In genomic region chr6:157222201-157222981, GRCh38 we compare ENCODE assay signal across 13 cellular contexts.
DNase-seq lines count a peak whose midpoint lies in the region; ATAC-seq and TF ChIP-seq lines count a peak whose summit lies in the region.
"Had no signal": no experiment of that assay in that cellular context is flagged by ENCODE, and none has a peak within 500 bp of the region (broad histone marks: within the 10 kb centered on the region; RNA-seq: fewer than 3 reads in every experiment).

No MANE protein-coding gene starts in this region.

- no peaks in the 10 kb centered on the region for H3K9me3 Mint-ChIP-seq in CD8-positive, alpha-beta memory T cell
- H3K9me3 Mint-ChIP-seq in memory B cell, result no peaks in the 10 kb centered on the region

- H3K9me2 ChIP-seq in OCI-LY7 (ENCODE audit: insufficient read depth, low read length), result no peaks in the 10 kb centered on the region
- no peaks in the 10 kb centered on the region for H3K9me2 ChIP-seq in PC-3 (replicated peaks; ENCODE audit: low read length)

- peaks cover 0 to 56% (median 11%) of the 10 kb centered on the region in 11 experiments; a peak in 14 of 22 replicates for H4K20me1 ChIP-seq in BLaER1 treated with 17β-estradiol and CSF1 and Interleukin-3, amounts not matched to agents 10 nM and 100 nM
- H4K20me1 ChIP-seq in OCI-LY7 (ENCODE audit: insufficient read depth, low read length) (no peaks in the 10 kb centered on the region), PC-3 (ENCODE audit: low read length) (no peaks in the 10 kb centered on the region)

- peak overlapping the region in 5 of 8 donors; percentile 30 to 93 (median 59) for H3K27ac Mint-ChIP-seq in CD8-positive, alpha-beta memory T cell
- H3K27ac Mint-ChIP-seq in memory B cell, result peak overlapping the region; percentile 9

- peak overlapping the region; percentile 84 to 97 (median 94) for H3K4me2 ChIP-seq in BLaER1 treated with 17β-estradiol and CSF1 and Interleukin-3, amounts not matched to agents 10 nM and 100 nM
- peak overlapping the region; percentile 51; the same call in 1 of the 2 replicates for H3K4me2 ChIP-seq in OCI-LY7 (ENCODE audit: low read length)
- H3K4me2 ChIP-seq in PC-3 (ENCODE audit: low read length), result no peak overlapping the region

- peak overlapping the region; percentile 59 to 92 (median 84) for H3K4me3 Mint-ChIP-seq in CD8-positive, alpha-beta memory T cell
- H3K4me3 Mint-ChIP-seq in memory B cell, result peak overlapping the region; percentile 87

- intact Hi-C loops in OCI-LY7 (cut with micrococcal nuclease; ENCODE audit: unreplicated experiment), result loop anchor here (2.0 to 10.0 kb wide), 2 partner anchors 52 to 342 kb away; no protein-coding TSS in a partner anchor
- intact Hi-C loops in PC-3 (cut with micrococcal nuclease), result no loop called here

- peaks cover 34 to 44% (median 44%) of the 10 kb centered on the region in 3 donors for H3K4me1 Mint-ChIP-seq in CD8-positive, alpha-beta memory T cell
- H3K4me1 Mint-ChIP-seq in memory B cell, result peaks cover 29% of the 10 kb centered on the region

- H3K27ac ChIP-seq in BLaER1 treated with 17β-estradiol and CSF1 and Interleukin-3, amounts not matched to agents 10 nM and 100 nM, result peak overlapping the region in 3 of 11 experiments; percentile 5 to 33 (median 8); a peak in 3 of 22 replicates
- no peak overlapping the region for H3K27ac ChIP-seq in CD8-positive, alpha-beta memory T cell (ENCODE audit: low read depth, low read length)
- H3K27ac ChIP-seq in OCI-LY7 (ENCODE audit: low read depth, low read length, poor library complexity, severe bottlenecking) (no peak overlapping the region), PC-3 (ENCODE audit: low read length) (no peak overlapping the region)

- no peaks in the 10 kb centered on the region for H3F3A ChIP-seq in PC-3 (ENCODE audit: low read length, unreplicated experiment)

- H3K4me1 ChIP-seq in BLaER1 treated with 17β-estradiol and CSF1 and Interleukin-3, amounts not matched to agents 10 nM and 100 nM, result peaks cover 33 to 63% (median 47%) of the 10 kb centered on the region in 10 experiments
- H3K4me1 ChIP-seq in CD8-positive, alpha-beta memory T cell (ENCODE audit: insufficient read depth, low read length), result peaks cover 39% of the 10 kb centered on the region
- peaks cover 25% of the 10 kb centered on the region for H3K4me1 ChIP-seq in OCI-LY7 (ENCODE audit: insufficient read depth, low read length, poor library complexity, severe bottlenecking)
- H3K4me1 ChIP-seq in PC-3 (ENCODE audit: insufficient read depth, low read length), result peaks cover 33% of the 10 kb centered on the region

- no peaks in the 10 kb centered on the region for H3K36me3 ChIP-seq in BLaER1 treated with 17β-estradiol and CSF1 and Interleukin-3, amounts not matched to agents 10 nM and 100 nM
- H3K36me3 ChIP-seq in CD8-positive, alpha-beta memory T cell (ENCODE audit: insufficient read depth, low read length), result no peaks in the 10 kb centered on the region
- H3K36me3 ChIP-seq in OCI-LY7 (ENCODE audit: insufficient read depth, low read length), result no peaks in the 10 kb centered on the region
- no peaks in the 10 kb centered on the region for H3K36me3 ChIP-seq in PC-3 (ENCODE audit: low read depth, low read length)

- POLR2A ChIA-PET in CD8-positive, alpha-beta memory T cell (lab: Charles Lee), result no interaction called here
- POLR2A ChIA-PET in OCI-LY7 (lab: Charles Lee), result interaction anchor here (0.7 to 1.6 kb wide), 4 partner anchors 9 to 684 kb away, joined by 3 to 7 read pairs (median 4); no protein-coding TSS in a partner anchor
- POLR2A ChIA-PET in PC-3 (lab: Charles Lee; ENCODE audit: unreplicated experiment), result no interaction called here

- peak overlapping the region in 7 of 10 experiments; percentile 4 to 56 (median 41); a peak in 6 of 20 replicates for H3K4me3 ChIP-seq in BLaER1 treated with 17β-estradiol and CSF1 and Interleukin-3, amounts not matched to agents 10 nM and 100 nM
- H3K4me3 ChIP-seq in CD8-positive, alpha-beta memory T cell (ENCODE audit: low read length), result no peak overlapping the region
- H3K4me3 ChIP-seq in OCI-LY7 (ENCODE audit: low read depth, low read length, poor library complexity, severe bottlenecking) (no peak overlapping the region), PC-3 (ENCODE audit: low read length) (no peak overlapping the region)

- H3K79me2 ChIP-seq in OCI-LY7 (ENCODE audit: insufficient read depth, low read depth, low read length) (no peaks in the 10 kb centered on the region), PC-3 (ENCODE audit: low read length) (no peaks in the 10 kb centered on the region)

- peak; percentile 17 for ATAC-seq in memory B cell (ENCODE audit: low read depth)
- no peak for ATAC-seq in GM19324 (IDR thresholded peaks at IDR 0.05; ENCODE audit: low FRiP score, unreplicated experiment)
- no peak for ATAC-seq in PC-3

- DNase-seq in CD8-positive, alpha-beta memory T cell, result no peak
- peak; percentile 23 for DNase-seq in OCI-LY7 (ENCODE audit: low spot score)
- DNase-seq in memory B cell (ENCODE audit: low spot score in 2 of 2), result no peak
- DNase-seq in superior temporal gyrus (ENCODE audit: extremely low spot score), result no peak
- no peak for DNase-seq in PC-3
- no peak for DNase-seq in HT-29 (ENCODE audit: low spot score)
- DNase-seq: activated CD4-positive, alpha-beta T cell treated with anti-CD3 and anti-CD28 coated beads for 1 hour; amygdala; effector CD8-positive, alpha-beta T cell; MM.1S; NCI-H69 had no signal

- peaks cover 19 to 73% (median 32%) of the 10 kb centered on the region in 11 experiments for H3K27me3 ChIP-seq in BLaER1 treated with 17β-estradiol and CSF1 and Interleukin-3, amounts not matched to agents 10 nM and 100 nM
- no peaks in the 10 kb centered on the region for H3K27me3 ChIP-seq in CD8-positive, alpha-beta memory T cell (ENCODE audit: insufficient read depth, low read length, poor library complexity, severe bottlenecking)
- no peaks in the 10 kb centered on the region for H3K27me3 ChIP-seq in PC-3 (ENCODE audit: low read length)

- no peak for TF ChIP-seq CTCF in OCI-LY7 (conservative IDR thresholded peaks at IDR 0.05; ENCODE audit: low read length)
- no peak for TF ChIP-seq CTCF in PC-3 (conservative IDR thresholded peaks at IDR 0.05; ENCODE audit: low read depth, low read length)

- H2AFZ ChIP-seq in OCI-LY7 (ENCODE audit: low read length), result peak overlapping the region; percentile 31; the same call in 1 of the 2 replicates
- no peak overlapping the region for H2AFZ ChIP-seq in PC-3 (ENCODE audit: low read length)

- no TSS peak for BruUV-seq in OCI-LY7 (replicated peaks; lab: Mats Ljungman, UMichigan)
- BruUV-seq in PC-3 (replicated peaks; lab: Mats Ljungman, UMichigan), result no TSS peak

- no peaks in the 10 kb centered on the region for H3K9me3 ChIP-seq in BLaER1 treated with 17β-estradiol and CSF1 and Interleukin-3, amounts not matched to agents 10 nM and 100 nM (replicated peaks in 1 of 11)
- H3K9me3 ChIP-seq in CD8-positive, alpha-beta memory T cell (ENCODE audit: low read length), result no peaks in the 10 kb centered on the region
- H3K9me3 ChIP-seq in OCI-LY7 (ENCODE audit: low read length) (no peaks in the 10 kb centered on the region), PC-3 (ENCODE audit: low read length) (no peaks in the 10 kb centered on the region)

- H3K36me3 Mint-ChIP-seq in CD8-positive, alpha-beta memory T cell, result no peaks in the 10 kb centered on the region
- no peaks in the 10 kb centered on the region for H3K36me3 Mint-ChIP-seq in memory B cell

- CTCF ChIA-PET in CD8-positive, alpha-beta memory T cell (lab: Charles Lee), result interaction anchor here (1.1 to 2.4 kb wide), 5 partner anchors 11 to 101 kb away, joined by 3 to 21 read pairs (median 4); partner anchors contain the start of gene TMEM242
- CTCF ChIA-PET in OCI-LY7 (lab: Charles Lee; ENCODE audit: unreplicated experiment) (interaction anchor here (0.7 to 1.2 kb wide), 3 partner anchors 42 to 798 kb away, joined by 3 to 5 read pairs (median 3); no protein-coding TSS in a partner anchor), PC-3 (lab: Charles Lee) (no interaction called here)

- peaks cover 0 to 3% of the 10 kb centered on the region in 2 donors for H3K27me3 Mint-ChIP-seq in CD8-positive, alpha-beta memory T cell
- H3K27me3 Mint-ChIP-seq in memory B cell, result peaks cover 2% of the 10 kb centered on the region

- peak overlapping the region in 4 of 11 experiments; percentile 10 to 42 (median 22); a peak in 5 of 22 replicates for H3K9ac ChIP-seq in BLaER1 treated with 17β-estradiol and CSF1 and Interleukin-3, amounts not matched to agents 10 nM and 100 nM
- H3K9ac ChIP-seq in PC-3 (ENCODE audit: low read length), result no peak overlapping the region

Comparison
In these comparisons a context has a peak if more than half of its experiments do, and no peak if none do; other contexts are left out.
1. H3K4me3 ChIP-seq: peak in BLaER1 treated with 17β-estradiol and CSF1 and Interleukin-3, amounts not matched to agents 10 nM and 100 nM (7 of 10); none in CD8-positive, alpha-beta memory T cell (single experiment), OCI-LY7 (single experiment) and PC-3 (single experiment).